11 cellular contexts compared by ENCODE assay signal in the genomic region with DNA sequence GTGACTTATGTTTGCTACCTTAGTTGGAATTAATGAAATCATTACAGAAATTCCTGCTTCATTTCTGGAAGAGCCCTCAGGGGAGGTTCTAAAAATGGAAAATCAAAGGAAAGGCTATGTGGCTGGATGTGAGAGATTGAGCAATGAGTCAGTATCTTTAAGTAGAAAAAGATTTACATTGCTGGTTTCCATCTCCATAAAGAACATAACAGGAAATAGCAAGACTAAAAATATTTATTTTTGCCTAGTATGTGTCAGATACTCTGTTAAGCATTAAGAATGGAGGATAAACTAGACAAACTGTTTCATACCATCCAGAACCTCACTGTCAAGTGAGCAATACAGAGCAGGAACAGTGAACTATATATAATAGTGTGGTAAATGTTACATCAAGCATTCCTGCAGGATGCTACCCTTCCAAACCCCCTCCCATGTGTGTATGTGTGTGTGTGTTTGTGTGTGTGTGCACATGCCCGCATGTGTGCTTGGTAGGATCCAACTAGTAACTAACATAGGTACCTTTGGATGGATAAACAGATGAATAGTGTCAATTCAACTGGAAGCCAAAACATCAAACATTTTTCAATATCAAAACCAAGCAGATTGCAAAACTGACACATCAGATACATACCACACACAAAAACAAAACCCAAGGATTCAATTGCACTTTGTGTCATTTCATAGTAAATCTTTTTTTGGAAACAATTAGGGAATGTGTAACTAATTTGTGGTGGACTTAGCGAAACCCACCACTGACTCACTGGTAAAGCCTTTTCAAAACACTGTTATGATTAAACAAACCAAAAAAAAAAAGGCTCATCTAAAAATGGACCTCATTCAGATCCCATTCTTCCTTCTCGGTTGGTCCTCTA.
DNase-seq lines count a peak whose midpoint lies in the region; ATAC-seq and TF ChIP-seq lines count a peak whose summit lies in the region.
"Had no signal": no experiment of that assay in that cellular context is flagged by ENCODE, and none has a peak within 500 bp of the region (broad histone marks: within the 10 kb centered on the region; RNA-seq: fewer than 3 reads in every experiment).

No MANE protein-coding gene starts in this region.

- H3K4me3 ChIP-seq in AG04449 (ENCODE audit: low read depth, low read length) (no peak overlapping the region), PC-3 (ENCODE audit: low read length) (no peak overlapping the region), Peyer's patch (no peak overlapping the region)
- H3K4me3 ChIP-seq: lower lobe of right lung had no signal

- CTCF ChIA-PET in AG04449 (lab: Yijun Ruan, JAX) = interaction anchor here (1.0 to 1.7 kb wide), 4 partner anchors 102 to 227 kb away, joined by 3 to 6 read pairs (median 4); no protein-coding TSS in a partner anchor
- CTCF ChIA-PET in PC-3 (lab: Charles Lee) = no interaction called here

- H3K36me3 ChIP-seq in PC-3 (ENCODE audit: low read depth, low read length) (no peaks in the 10 kb centered on the region), Peyer's patch (no peaks in the 10 kb centered on the region)
- H3K36me3 ChIP-seq: BE2C, lower lobe of right lung had no signal

- H3K9me3 ChIP-seq in PC-3 (ENCODE audit: low read length) (no peaks in the 10 kb centered on the region), Peyer's patch (no peaks in the 10 kb centered on the region)
- H3K9me3 ChIP-seq: BE2C, lower lobe of right lung had no signal

- no peaks in the 10 kb centered on the region for H3K79me2 ChIP-seq in PC-3 (ENCODE audit: low read length)

- peak; percentile 59 for ATAC-seq in GM21825 (IDR thresholded peaks at IDR 0.05; ENCODE audit: unreplicated experiment)
- ATAC-seq in PC-3 = peak; percentile 82
- ATAC-seq: lower lobe of right lung had no signal

- no peak overlapping the region for H2AFZ ChIP-seq in PC-3 (ENCODE audit: low read length)

- H3K4me1 ChIP-seq in PC-3 (ENCODE audit: insufficient read depth, low read length) (peaks cover 30% of the 10 kb centered on the region), Peyer's patch (no peaks in the 10 kb centered on the region)
- H3K4me1 ChIP-seq: BE2C, lower lobe of right lung had no signal

- H3K9me2 ChIP-seq in PC-3 (replicated peaks; ENCODE audit: low read length) = no peaks in the 10 kb centered on the region

- H4K20me1 ChIP-seq in PC-3 (ENCODE audit: low read length) = no peaks in the 10 kb centered on the region

- TF ChIP-seq CTCF in AG04449 (IDR thresholded peaks at IDR 0.05; ENCODE audit: insufficient read depth, low read length, missing control alignments) (no peak), PC-3 (conservative IDR thresholded peaks at IDR 0.05; ENCODE audit: low read depth, low read length) (no peak), Peyer's patch (IDR thresholded peaks at IDR 0.05) (no peak)

- intact Hi-C loops in PC-3 (cut with micrococcal nuclease) = loop anchor here (5.0 kb wide), 1 partner anchor 146 kb away; no protein-coding TSS in a partner anchor

- H3K27ac ChIP-seq in PC-3 (ENCODE audit: low read length) (peak overlapping the region; percentile 81), Peyer's patch (peak overlapping the region in 2 of 4 donors; percentile 13 to 17)
- H3K27ac ChIP-seq: lower lobe of right lung had no signal

- POLR2A ChIA-PET in AG04449 (lab: Yijun Ruan, JAX) (interaction anchor here (0.6 to 1.0 kb wide), 3 partner anchors 140 to 389 kb away, joined by 3 to 4 read pairs (median 3); no protein-coding TSS in a partner anchor), PC-3 (lab: Charles Lee; ENCODE audit: unreplicated experiment) (no interaction called here)

- peak overlapping the region; percentile 62 for H3K4me2 ChIP-seq in PC-3 (ENCODE audit: low read length)

- peak; percentile 84 for DNase-seq in AG04449 (ENCODE audit: low read depth, low spot score)
- DNase-seq in PC-3 = peak; percentile 79
- DNase-seq in fibroblast of peridontal ligament (ENCODE audit: extremely low read depth) = peak; percentile 95
- DNase-seq in Peyer's patch = no peak
- DNase-seq in activated naive CD4-positive, alpha-beta T cell (lab: John Stamatoyannopoulos, UW) = no peak
- no peak for DNase-seq in effector CD8-positive, alpha-beta T cell (lab: John Stamatoyannopoulos, UW)
- no peak for DNase-seq in NCI-H1417 treated with DMSO at 0.1 percent for 48 hours (lab: John Stamatoyannopoulos, UW)
- DNase-seq: activated CD4-positive, alpha-beta T cell treated with anti-CD3 and anti-CD28 coated beads, Interleukin-2, amount 50 U/mL, for 4 hours; lower lobe of right lung had no signal

- H3F3A ChIP-seq in PC-3 (ENCODE audit: low read length, unreplicated experiment) = no peaks in the 10 kb centered on the region

- TF ChIP-seq POLR2A in Peyer's patch (IDR thresholded peaks at IDR 0.05) = no peak

- H3K27me3 ChIP-seq in PC-3 (ENCODE audit: low read length) (no peaks in the 10 kb centered on the region), Peyer's patch (no peaks in the 10 kb centered on the region)
- H3K27me3 ChIP-seq: BE2C had no signal

- no TSS peak for BruUV-seq in PC-3 (replicated peaks; lab: Mats Ljungman, UMichigan)

- H3K9ac ChIP-seq in PC-3 (ENCODE audit: low read length) = no peak overlapping the region; the same call in 1 of the 2 replicates

Comparison
In these comparisons a context has a peak if more than half of its experiments do, and no peak if none do; other contexts are left out.
1. DNase-seq: peak in AG04449 (single experiment), PC-3 (single experiment) and fibroblast of peridontal ligament (single experiment); none in Peyer's patch (0 of 3), activated naive CD4-positive, alpha-beta T cell (0 of 4), effector CD8-positive, alpha-beta T cell (single experiment) and NCI-H1417 treated with DMSO at 0.1 percent for 48 hours (single experiment).